ENCODE assay signal across 8 cellular contexts in the genomic region with DNA sequence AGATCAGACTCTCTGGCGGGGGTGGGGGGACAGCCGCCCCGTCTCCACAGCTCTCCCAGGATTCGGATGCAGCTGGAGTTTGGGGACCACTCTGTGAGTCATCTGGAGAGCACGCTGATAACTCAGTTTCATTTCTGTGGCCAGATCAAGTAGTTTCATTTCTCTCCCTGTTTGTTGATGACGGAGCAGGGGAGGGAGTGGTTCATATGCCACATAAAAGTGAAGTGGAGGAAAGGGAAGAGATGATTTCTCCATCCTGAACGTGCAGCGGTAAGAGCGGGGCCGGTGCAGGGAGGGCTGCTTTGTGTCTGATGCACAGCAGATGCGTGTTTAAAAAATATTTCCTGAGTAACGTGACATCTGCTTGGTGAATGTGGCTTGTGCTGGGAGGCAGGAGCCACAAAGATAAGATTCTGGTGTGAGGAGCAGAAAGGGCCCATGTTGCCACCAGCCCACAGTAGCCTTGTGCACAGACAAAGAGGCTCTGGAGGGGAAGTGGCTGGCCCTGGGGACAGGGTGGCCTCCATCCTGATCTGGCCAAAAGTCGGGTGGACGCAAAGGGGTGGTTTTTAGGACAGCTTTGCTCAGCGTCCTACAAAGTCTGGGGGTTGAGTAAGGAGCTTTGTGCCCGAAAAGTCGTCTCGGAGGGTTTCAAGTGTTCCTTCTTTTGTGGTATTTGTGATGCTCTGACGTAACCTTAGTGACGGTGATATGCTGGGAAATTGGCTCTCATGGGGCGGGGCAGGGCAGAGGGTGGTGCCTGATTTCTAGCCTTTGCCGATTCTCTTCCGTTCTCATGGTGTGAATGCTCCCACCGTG. TPM values are rescaled to one million over a fixed set of nuclear protein-coding genes. Genes with fewer than 3 reads are reported as not detected.
DNase-seq lines count a peak whose midpoint lies in the region; ATAC-seq, FAIRE-seq and TF ChIP-seq lines count a peak whose summit lies in the region.

A gene with protein sequence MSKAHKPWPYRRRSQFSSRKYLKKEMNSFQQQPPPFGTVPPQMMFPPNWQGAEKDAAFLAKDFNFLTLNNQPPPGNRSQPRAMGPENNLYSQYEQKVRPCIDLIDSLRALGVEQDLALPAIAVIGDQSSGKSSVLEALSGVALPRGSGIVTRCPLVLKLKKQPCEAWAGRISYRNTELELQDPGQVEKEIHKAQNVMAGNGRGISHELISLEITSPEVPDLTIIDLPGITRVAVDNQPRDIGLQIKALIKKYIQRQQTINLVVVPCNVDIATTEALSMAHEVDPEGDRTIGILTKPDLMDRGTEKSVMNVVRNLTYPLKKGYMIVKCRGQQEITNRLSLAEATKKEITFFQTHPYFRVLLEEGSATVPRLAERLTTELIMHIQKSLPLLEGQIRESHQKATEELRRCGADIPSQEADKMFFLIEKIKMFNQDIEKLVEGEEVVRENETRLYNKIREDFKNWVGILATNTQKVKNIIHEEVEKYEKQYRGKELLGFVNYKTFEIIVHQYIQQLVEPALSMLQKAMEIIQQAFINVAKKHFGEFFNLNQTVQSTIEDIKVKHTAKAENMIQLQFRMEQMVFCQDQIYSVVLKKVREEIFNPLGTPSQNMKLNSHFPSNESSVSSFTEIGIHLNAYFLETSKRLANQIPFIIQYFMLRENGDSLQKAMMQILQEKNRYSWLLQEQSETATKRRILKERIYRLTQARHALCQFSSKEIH (plus strand): TSS at position 242 of the 819 bp plus-strand sequence. CDS start 14,880 bp downstream, outside the sequence.

- ATAC-seq in HG02759 (IDR thresholded peaks at IDR 0.05; ENCODE audit: unreplicated experiment) (peak; percentile 69), Right ventricle myocardium superior (ENCODE audit: poor library complexity) (peak; percentile 85)

- H3K27ac ChIP-seq in OCI-LY7 (ENCODE audit: low read depth, low read length, poor library complexity, severe bottlenecking) (peak within 1 kb of the TSS; percentile 29), SJCRH30 (no peak within 1 kb of the TSS)

- H2AFZ ChIP-seq in OCI-LY7 (ENCODE audit: low read length), result peak within 1 kb of the TSS; percentile 95

- H3K4me3 ChIP-seq in OCI-LY7 (ENCODE audit: low read depth, low read length, poor library complexity, severe bottlenecking), result peak within 1 kb of the TSS; percentile 58
- no peak within 1 kb of the TSS for H3K4me3 ChIP-seq in SJCRH30

- H3K9me3 ChIP-seq in OCI-LY7 (ENCODE audit: low read length) (no peaks in the 10 kb centered on the region), SJCRH30 (replicated peaks) (no peaks in the 10 kb centered on the region)

- no peaks in the 10 kb centered on the region for H4K20me1 ChIP-seq in OCI-LY7 (ENCODE audit: insufficient read depth, low read length)

- no peaks in the 10 kb centered on the region for H3K36me3 Mint-ChIP-seq in activated T-helper 2 cell treated with anti-CD3 and anti-CD28 coated beads, Interferon-gamma antibody, Interleukin-2, Interleukin-4, amounts not matched to agents 10 μg/mL and 5 μg/mL and 100 μg/mL, durations not matched to agents 14 hours and 24 hours and 36 hours (ENCODE audit: low read depth)

- intact Hi-C loops in OCI-LY7 (cut with micrococcal nuclease; ENCODE audit: unreplicated experiment) (loop anchor here (10.0 kb wide), 1 partner anchor 563 kb away; no protein-coding TSS in a partner anchor), Right ventricle myocardium superior (cut with DNase I) (no loop called here)
- intact Hi-C loops in activated T-helper 2 cell treated with anti-CD3 and anti-CD28 coated beads, Interferon-gamma antibody, Interleukin-2, Interleukin-4, amounts not matched to agents 10 μg/mL and 5 μg/mL and 100 μg/mL, durations not matched to agents 14 hours and 24 hours and 36 hours (cut with micrococcal nuclease), result loop anchor here (2.0 to 5.0 kb wide), 2 partner anchors 65 to 640 kb away; a partner anchor contains a TSS

- peak within 1 kb of the TSS; percentile 63 for H3K4me2 ChIP-seq in OCI-LY7 (ENCODE audit: low read length)

- H3K36me3 ChIP-seq in OCI-LY7 (ENCODE audit: insufficient read depth, low read length) (no peaks in the 10 kb centered on the region), SJCRH30 (no peaks in the 10 kb centered on the region)

- peaks cover 5% of the 10 kb centered on the region for H3K27me3 Mint-ChIP-seq in activated T-helper 2 cell treated with anti-CD3 and anti-CD28 coated beads, Interferon-gamma antibody, Interleukin-2, Interleukin-4, amounts not matched to agents 10 μg/mL and 5 μg/mL and 100 μg/mL, durations not matched to agents 14 hours and 24 hours and 36 hours (ENCODE audit: low read depth)

- peaks cover 2% of the 10 kb centered on the region; the same call in 1 of the 2 replicates for H3K79me2 ChIP-seq in OCI-LY7 (ENCODE audit: insufficient read depth, low read depth, low read length)

- TF ChIP-seq CTCF in OCI-LY7 (conservative IDR thresholded peaks at IDR 0.05; ENCODE audit: low read length), result no peak

- H3K27me3 ChIP-seq in SJCRH30, result peaks cover 10% of the 10 kb centered on the region; the same call in 1 of the 2 replicates

- peak within 1 kb of the TSS; percentile 80 for H3K4me3 Mint-ChIP-seq in activated T-helper 2 cell treated with anti-CD3 and anti-CD28 coated beads, Interferon-gamma antibody, Interleukin-2, Interleukin-4, amounts not matched to agents 10 μg/mL and 5 μg/mL and 100 μg/mL, durations not matched to agents 14 hours and 24 hours and 36 hours (ENCODE audit: low read depth)

- CTCF ChIA-PET in OCI-LY7 (lab: Charles Lee; ENCODE audit: unreplicated experiment), result no interaction called here

- H3K27ac Mint-ChIP-seq in activated T-helper 2 cell treated with anti-CD3 and anti-CD28 coated beads, Interferon-gamma antibody, Interleukin-2, Interleukin-4, amounts not matched to agents 10 μg/mL and 5 μg/mL and 100 μg/mL, durations not matched to agents 14 hours and 24 hours and 36 hours, result peak within 1 kb of the TSS; percentile 89

- no peaks in the 10 kb centered on the region for H3K9me2 ChIP-seq in OCI-LY7 (ENCODE audit: insufficient read depth, low read length)

- peak; percentile 94 for FAIRE-seq in GM12891 (lab: Jason Lieb, UNC)

- peaks cover 36% of the 10 kb centered on the region for H3K4me1 Mint-ChIP-seq in activated T-helper 2 cell treated with anti-CD3 and anti-CD28 coated beads, Interferon-gamma antibody, Interleukin-2, Interleukin-4, amounts not matched to agents 10 μg/mL and 5 μg/mL and 100 μg/mL, durations not matched to agents 14 hours and 24 hours and 36 hours (ENCODE audit: low read depth)

- POLR2A ChIA-PET in OCI-LY7 (lab: Charles Lee), result interaction anchor here (0.7 to 1.6 kb wide), 2 partner anchors 42 to 60 kb away, joined by 3 to 4 read pairs; no protein-coding TSS in a partner anchor

- TF ChIP-seq POLR2A in GM12891 (IDR thresholded peaks at IDR 0.05; ENCODE audit: low read depth, low read length), result peak; percentile 81

- no peaks in the 10 kb centered on the region for H3K9me3 Mint-ChIP-seq in activated T-helper 2 cell treated with anti-CD3 and anti-CD28 coated beads, Interferon-gamma antibody, Interleukin-2, Interleukin-4, amounts not matched to agents 10 μg/mL and 5 μg/mL and 100 μg/mL, durations not matched to agents 14 hours and 24 hours and 36 hours

- H3K4me1 ChIP-seq in OCI-LY7 (ENCODE audit: insufficient read depth, low read length, poor library complexity, severe bottlenecking) (peaks cover 28% of the 10 kb centered on the region), SJCRH30 (no peaks in the 10 kb centered on the region)

- DNase-seq in GM12891 (ENCODE audit: insufficient read length, low spot score) (peak; percentile 42), OCI-LY7 (ENCODE audit: low spot score) (peak; percentile 35), Right ventricle myocardium superior (peak; percentile 81), SJCRH30 (no peak), NCI-H510A (lab: John Stamatoyannopoulos, UW) (no peak)
- peak; percentile 81 for DNase-seq in activated T-helper 2 cell treated with anti-CD3 and anti-CD28 coated beads, Interferon-gamma antibody, Interleukin-2, Interleukin-4, amounts not matched to agents 10 μg/mL and 5 μg/mL and 100 μg/mL, durations not matched to agents 14 hours and 24 hours and 36 hours (ENCODE audit: low spot score)
- DNase-seq in stimulated activated CD4-positive, alpha-beta T cell treated with anti-CD3 and anti-CD28 coated beads, Interleukin-12 subunit alpha, Interleukin-12 subunit beta, amount 100 ng/mL, for 4 hours, result peak; percentile 45

- no TSS peak for BruUV-seq in OCI-LY7 (replicated peaks; lab: Mats Ljungman, UMichigan)

TF ChIP-seq in GM12891, 5 proteins besides CTCF, POLR2A, EP300 and RAD21:
- TF ChIP-seq TAF1 (IDR thresholded peaks at IDR 0.05; ENCODE audit: low read depth, low read length), result peak; percentile 54; the same call in 1 of the 2 replicates
- peak; percentile 67; the same call in 1 of the 2 replicates for TF ChIP-seq POU2F2 (IDR thresholded peaks at IDR 0.05; ENCODE audit: low read depth, low read length)
- peak; percentile 84; the same call in 1 of the 2 replicates for TF ChIP-seq POLR2AphosphoS5 (IDR thresholded peaks at IDR 0.05; ENCODE audit: low read depth, low read length)
- no peak for TF ChIP-seq PAX5 (IDR thresholded peaks at IDR 0.05; ENCODE audit: insufficient read depth, low read length, severe bottlenecking)
- peak; percentile 79 for TF ChIP-seq SPI1 (IDR thresholded peaks at IDR 0.05; ENCODE audit: low read depth, low read length)

RNA-seq across cellular contexts. Expression of the gene that starts here (rescaled TPM):
- 53.3 TPM for polyA plus RNA-seq in GM12891 (2012; ENCODE audit: low read depth, missing spikeins)
- 7.3 and 10.4 TPM in 2 replicates for total RNA-seq in OCI-LY7 (2014; rRNA removed; shearing (Covaris generic))
- 3.5 and 4.5 TPM in 2 replicates for total RNA-seq in OCI-LY7 (2022)
- 5.3 and 6.1 TPM in 2 replicates for total RNA-seq in activated T-helper 2 cell treated with anti-CD3 and anti-CD28 coated beads, Interferon-gamma antibody, Interleukin-2, Interleukin-4, amounts not matched to agents 10 μg/mL and 5 μg/mL and 100 μg/mL, durations not matched to agents 14 hours and 24 hours and 36 hours
- total RNA-seq in Right ventricle myocardium superior, result 4.2 TPM
- not detected in 2 replicates for total RNA-seq in SJCRH30 (2014; rRNA removed; shearing (Covaris generic))

Comparison
In these comparisons a context has a peak if more than half of its experiments do, and no peak if none do; other contexts are left out.
1. DNase-seq: peak in GM12891 (single experiment), OCI-LY7 (single experiment), activated T-helper 2 cell treated with anti-CD3 and anti-CD28 coated beads, Interferon-gamma antibody, Interleukin-2, Interleukin-4, amounts not matched to agents 10 μg/mL and 5 μg/mL and 100 μg/mL, durations not matched to agents 14 hours and 24 hours and 36 hours (single experiment), Right ventricle myocardium superior (single experiment) and stimulated activated CD4-positive, alpha-beta T cell treated with anti-CD3 and anti-CD28 coated beads, Interleukin-12 subunit alpha, Interleukin-12 subunit beta, amount 100 ng/mL, for 4 hours (single experiment); none in SJCRH30 (0 of 2) and NCI-H510A (single experiment).